9 cellular contexts compared by ENCODE assay signal in the genomic region with DNA sequence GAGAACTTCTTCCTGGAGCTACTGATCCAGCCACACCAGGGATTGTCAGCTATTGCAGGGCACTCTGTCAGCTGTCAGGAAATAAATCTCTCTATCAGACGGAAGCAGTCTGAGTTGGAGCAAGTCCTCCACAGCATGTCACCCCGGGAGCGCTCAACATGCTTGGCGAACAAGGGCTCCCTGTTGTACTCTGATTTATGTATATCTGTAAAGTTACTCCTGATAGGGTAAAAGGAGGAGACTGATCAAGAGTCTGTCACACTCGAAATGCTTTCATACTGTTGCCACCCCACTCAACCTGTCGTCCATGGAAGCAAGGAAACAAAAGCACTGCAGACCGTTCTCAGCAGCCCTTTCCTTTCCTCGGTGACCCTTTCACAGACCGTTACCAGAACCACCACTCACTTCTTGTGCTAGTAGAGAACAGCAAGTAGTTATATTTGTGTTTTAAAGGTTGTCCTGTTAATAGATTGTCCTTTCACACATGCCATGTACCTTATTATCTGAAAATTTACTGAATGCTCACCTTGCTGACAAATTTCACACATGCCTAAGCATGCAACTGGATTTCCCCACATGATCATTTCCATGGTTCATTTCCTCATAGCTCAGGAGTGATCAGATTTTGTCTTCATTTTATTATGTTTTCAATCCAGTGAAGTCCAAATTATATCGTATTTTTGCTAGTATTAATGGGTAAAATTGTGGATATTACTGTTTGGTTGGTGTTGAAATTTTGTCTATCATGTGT.
DNase-seq lines count a peak whose midpoint lies in the region; ATAC-seq, FAIRE-seq and TF ChIP-seq lines count a peak whose summit lies in the region.
"Had no signal": no experiment of that assay in that cellular context is flagged by ENCODE, and none has a peak within 500 bp of the region (broad histone marks: within the 10 kb centered on the region; RNA-seq: fewer than 3 reads in every experiment).

No MANE protein-coding gene starts in this region.

- no peaks in the 10 kb centered on the region for H3K36me3 Mint-ChIP-seq in astrocyte (ENCODE audit: low read depth, unreplicated experiment)
- no peaks in the 10 kb centered on the region for H3K36me3 Mint-ChIP-seq in neural progenitor cell

- peak overlapping the region; percentile 35 for H3K4me3 ChIP-seq in astrocyte (ENCODE audit: insufficient read depth, low read depth, low read length)
- no peak overlapping the region for H3K4me3 ChIP-seq in neural progenitor cell
- H3K4me3 ChIP-seq: prostate gland had no signal

- H3K79me2 ChIP-seq in astrocyte (ENCODE audit: insufficient read depth, low read length) (no peaks in the 10 kb centered on the region), neural progenitor cell (ENCODE audit: low read depth) (no peaks in the 10 kb centered on the region)

- no peak for TF ChIP-seq CTCF in astrocyte (IDR thresholded peaks at IDR 0.05; ENCODE audit: insufficient read depth, low read depth, low read length)
- TF ChIP-seq CTCF in neural progenitor cell (IDR thresholded peaks at IDR 0.05): no peak
- no peak for TF ChIP-seq CTCF in D721Med (IDR thresholded peaks at IDR 0.05; ENCODE audit: insufficient read depth, missing control alignments)

- no peaks in the 10 kb centered on the region for H3K4me1 ChIP-seq in astrocyte (ENCODE audit: insufficient read depth, low read length)
- peaks cover 4% of the 10 kb centered on the region for H3K4me1 ChIP-seq in neural progenitor cell
- H3K4me1 ChIP-seq: prostate gland had no signal

- no peak overlapping the region for H3K27ac ChIP-seq in astrocyte (ENCODE audit: low read depth, low read length)
- H3K27ac ChIP-seq in neural progenitor cell: no peak overlapping the region
- H3K27ac ChIP-seq: prostate gland had no signal

- DNase-seq in astrocyte (ENCODE audit: low read depth) (no peak), neural progenitor cell (ENCODE audit: low spot score) (peak; percentile 13), NCI-H1048 (lab: John Stamatoyannopoulos, UW) (no peak), GOT3 (lab: John Stamatoyannopoulos, UW) (no peak), D721Med (ENCODE audit: insufficient read length, low spot score) (no peak)

- no peaks in the 10 kb centered on the region for H3K36me3 ChIP-seq in astrocyte (ENCODE audit: insufficient read depth, low read length)
- H3K36me3 ChIP-seq in neural progenitor cell: no peaks in the 10 kb centered on the region
- H3K36me3 ChIP-seq: prostate gland had no signal

- H3K9me3 Mint-ChIP-seq in astrocyte (ENCODE audit: unreplicated experiment) (no peaks in the 10 kb centered on the region), neural progenitor cell (no peaks in the 10 kb centered on the region)

- H3K9ac ChIP-seq in astrocyte (ENCODE audit: low read length) (peak overlapping the region; percentile 12), neural progenitor cell (no peak overlapping the region)

- ATAC-seq in GM18499 (IDR thresholded peaks at IDR 0.05; ENCODE audit: insufficient read depth, unreplicated experiment): peak; percentile 38
- ATAC-seq in HG03103 (IDR thresholded peaks at IDR 0.05; ENCODE audit: low read depth, unreplicated experiment): peak; percentile 47
- no peak for ATAC-seq in HG02970 (IDR thresholded peaks at IDR 0.05; ENCODE audit: low FRiP score, unreplicated experiment)

- FAIRE-seq in astrocyte (lab: Jason Lieb, UNC) (no peak), D721Med (lab: Jason Lieb, UNC) (no peak)

- peak overlapping the region; percentile 77 for H3K4me2 ChIP-seq in astrocyte (ENCODE audit: low read length)
- H3K4me2 ChIP-seq in neural progenitor cell: no peak overlapping the region

- H3F3A ChIP-seq in neural progenitor cell (ENCODE audit: low read depth): no peaks in the 10 kb centered on the region

- H3K9me3 ChIP-seq in astrocyte (ENCODE audit: insufficient read depth, low read depth, low read length) (no peaks in the 10 kb centered on the region), neural progenitor cell (ENCODE audit: low read depth) (no peaks in the 10 kb centered on the region)
- H3K9me3 ChIP-seq: prostate gland had no signal

- no peaks in the 10 kb centered on the region for H3K27me3 ChIP-seq in astrocyte (ENCODE audit: insufficient read depth, low read length)
- no peaks in the 10 kb centered on the region for H3K27me3 ChIP-seq in neural progenitor cell

- H2AFZ ChIP-seq in astrocyte (ENCODE audit: low read depth, low read length) (peak overlapping the region; percentile 62), neural progenitor cell (replicated peaks) (peak overlapping the region; percentile 77)

- H3K4me3 Mint-ChIP-seq in astrocyte (ENCODE audit: unreplicated experiment) (no peak overlapping the region), neural progenitor cell (peak overlapping the region; percentile 16)

- H4K20me1 ChIP-seq in astrocyte (ENCODE audit: insufficient read depth, low read length): no peaks in the 10 kb centered on the region
- no peaks in the 10 kb centered on the region for H4K20me1 ChIP-seq in neural progenitor cell (ENCODE audit: low read depth)

- H3K27me3 Mint-ChIP-seq in astrocyte (ENCODE audit: low read depth, unreplicated experiment) (no peaks in the 10 kb centered on the region), neural progenitor cell (ENCODE audit: insufficient read depth, low read depth) (no peaks in the 10 kb centered on the region)

- H3K27ac Mint-ChIP-seq in astrocyte (ENCODE audit: unreplicated experiment): no peak overlapping the region
- H3K27ac Mint-ChIP-seq in neural progenitor cell: peak overlapping the region; percentile 33

- H3K4me1 Mint-ChIP-seq in astrocyte (ENCODE audit: low read depth, unreplicated experiment) (no peaks in the 10 kb centered on the region), neural progenitor cell (peaks cover 14% of the 10 kb centered on the region)
